ENCODE assay signal across 8 cellular contexts in the genomic region with DNA sequence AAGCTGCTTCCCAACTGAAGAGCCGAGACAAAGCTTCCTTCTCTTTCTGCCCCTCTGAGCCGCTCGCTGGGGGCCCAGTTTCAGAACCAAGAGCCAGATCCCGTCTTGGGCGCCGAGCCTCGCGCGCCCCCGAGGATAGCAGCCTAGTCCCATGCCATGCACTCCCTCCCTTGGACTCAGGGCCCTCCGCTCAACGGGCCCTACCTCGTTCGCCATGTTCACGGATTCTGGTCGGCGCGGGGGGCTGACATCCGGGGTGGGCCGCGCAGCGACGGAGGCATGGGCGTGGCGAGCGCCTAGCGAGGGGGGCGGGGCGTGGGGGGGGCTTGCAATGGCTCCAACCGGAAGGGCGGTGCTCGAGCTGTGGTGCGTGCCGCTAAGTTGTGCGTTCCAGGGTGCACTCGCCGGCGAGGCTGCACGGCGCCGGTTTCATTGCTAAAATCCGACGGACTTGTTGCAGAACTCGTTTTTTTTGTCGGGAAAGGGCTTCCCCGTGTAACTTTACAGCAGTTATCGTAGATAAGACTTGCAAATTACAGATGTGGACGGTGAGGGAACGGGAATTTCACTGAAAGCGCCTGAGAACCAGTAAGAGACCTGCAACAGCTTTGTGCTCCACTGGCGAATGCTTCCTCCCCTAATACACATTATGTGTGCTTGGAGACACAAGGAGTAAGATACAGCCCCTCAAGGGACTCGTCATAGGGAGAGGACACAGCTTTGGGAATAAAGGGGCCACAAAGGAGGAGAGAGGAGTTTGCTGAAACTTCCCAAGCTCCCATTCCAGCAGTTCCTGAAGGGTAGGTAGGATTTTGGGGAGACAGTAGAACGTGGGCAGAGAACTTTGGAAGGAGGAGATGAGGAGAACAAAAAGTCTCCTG. TPM values are rescaled to one million over a fixed set of nuclear protein-coding genes. Genes with fewer than 3 reads are reported as not detected.
DNase-seq lines count a peak whose midpoint lies in the region; TF ChIP-seq lines count a peak whose summit lies in the region.

Gene ADH5, minus strand, starts transcription at position 304 of the 881 bp plus-strand sequence. Its CDS starts 88 bp downstream, at position 216.

- peak within 1 kb of the TSS; percentile 96 for H3K4me3 Mint-ChIP-seq in HFFc6
- H3K4me3 Mint-ChIP-seq in activated naive CD8-positive, alpha-beta T cell, result peak within 1 kb of the TSS; percentile 98
- H3K4me3 Mint-ChIP-seq in glutamatergic neuron (ENCODE audit: unreplicated experiment), result peak within 1 kb of the TSS; percentile 99

- no peaks in the 10 kb centered on the region for H3K9me3 Mint-ChIP-seq in HFFc6
- H3K9me3 Mint-ChIP-seq in activated naive CD8-positive, alpha-beta T cell (ENCODE audit: low read depth), result no peaks in the 10 kb centered on the region
- H3K9me3 Mint-ChIP-seq in glutamatergic neuron (ENCODE audit: unreplicated experiment), result peaks cover 6% of the 10 kb centered on the region

- peak; percentile 70 for DNase-seq in HFFc6
- DNase-seq in NAMALWA (ENCODE audit: low spot score), result peak; percentile 89
- peak; percentile 66 for DNase-seq in SKM-1 treated with dmso at 0.1 percent for 144 hours (lab: John Stamatoyannopoulos, UW; ENCODE audit: unreplicated experiment)
- peak; percentile 93 for DNase-seq in glutamatergic neuron
- DNase-seq in osteoblast (ENCODE audit: insufficient read length, low spot score, missing footprints), result peak; percentile 90
- DNase-seq in testis, result peak; percentile 96

- H3K79me2 ChIP-seq in osteoblast (ENCODE audit: insufficient read depth, low read length), result peaks cover 62% of the 10 kb centered on the region

- H3K4me1 Mint-ChIP-seq in HFFc6 (ENCODE audit: low read depth) (peaks cover 45% of the 10 kb centered on the region), glutamatergic neuron (ENCODE audit: low read depth, unreplicated experiment) (peaks cover 16% of the 10 kb centered on the region)
- H3K4me1 Mint-ChIP-seq in activated naive CD8-positive, alpha-beta T cell (ENCODE audit: low read depth), result peaks cover 48% of the 10 kb centered on the region

- peaks cover 22% of the 10 kb centered on the region for H3K36me3 Mint-ChIP-seq in HFFc6 (ENCODE audit: low read depth)
- peaks cover 6% of the 10 kb centered on the region for H3K36me3 Mint-ChIP-seq in activated naive CD8-positive, alpha-beta T cell
- no peaks in the 10 kb centered on the region for H3K36me3 Mint-ChIP-seq in glutamatergic neuron (ENCODE audit: unreplicated experiment)

- H3K27ac ChIP-seq in osteoblast (ENCODE audit: low read depth, low read length), result peak within 1 kb of the TSS; percentile 86
- H3K27ac ChIP-seq in testis, result peak within 1 kb of the TSS; percentile 92 to 93

- H3K9me3 ChIP-seq in osteoblast (ENCODE audit: low read depth, low read length) (no peaks in the 10 kb centered on the region), testis (no peaks in the 10 kb centered on the region)

- H3K4me1 ChIP-seq in osteoblast (ENCODE audit: insufficient read depth, low read length), result no peaks in the 10 kb centered on the region
- H3K4me1 ChIP-seq in testis, result peaks cover 12% of the 10 kb centered on the region

- H3K27ac Mint-ChIP-seq in HFFc6, result peak within 1 kb of the TSS; percentile 89
- H3K27ac Mint-ChIP-seq in activated naive CD8-positive, alpha-beta T cell, result peak within 1 kb of the TSS; percentile 98
- H3K27ac Mint-ChIP-seq in glutamatergic neuron (ENCODE audit: unreplicated experiment), result peak within 1 kb of the TSS; percentile 99

- H3K27me3 ChIP-seq in osteoblast (ENCODE audit: insufficient read depth, low read length), result no peaks in the 10 kb centered on the region
- H3K27me3 ChIP-seq in testis, result no peaks in the 10 kb centered on the region

- no peak for TF ChIP-seq CTCF in HFFc6 (IDR thresholded peaks at IDR 0.05)
- TF ChIP-seq CTCF in glutamatergic neuron (IDR thresholded peaks at IDR 0.05; ENCODE audit: partially characterized antibody, unreplicated experiment), result no peak
- TF ChIP-seq CTCF in osteoblast (IDR thresholded peaks at IDR 0.05; ENCODE audit: extremely low read depth, low read depth, low read length), result no peak
- no peak for TF ChIP-seq CTCF in testis (IDR thresholded peaks at IDR 0.05)

- WGBS in testis, 2 donors, result 0 to 1% methylated on average over 31 to 43 of the region's 53 CpGs

- peaks cover 3% of the 10 kb centered on the region; the same call in 1 of the 2 replicates for H3K27me3 Mint-ChIP-seq in HFFc6 (ENCODE audit: insufficient read depth)
- H3K27me3 Mint-ChIP-seq in activated naive CD8-positive, alpha-beta T cell, result no peaks in the 10 kb centered on the region
- H3K27me3 Mint-ChIP-seq in glutamatergic neuron (ENCODE audit: unreplicated experiment), result peaks cover 9% of the 10 kb centered on the region

- H3K4me3 ChIP-seq in GM08714 (ENCODE audit: low read length) (peak within 1 kb of the TSS; percentile 98), osteoblast (ENCODE audit: insufficient read depth, low read length) (peak within 1 kb of the TSS; percentile 94), testis (peak within 1 kb of the TSS; percentile 76 to 93)

- TF ChIP-seq POLR2A in testis (IDR thresholded peaks at IDR 0.05), result peak; percentile 41

- H3K36me3 ChIP-seq in osteoblast (ENCODE audit: insufficient read depth, low read length), result peaks cover 19% of the 10 kb centered on the region
- H3K36me3 ChIP-seq in testis (ENCODE audit: low read depth, missing control alignments), result no peaks in the 10 kb centered on the region

- H2AFZ ChIP-seq in osteoblast (ENCODE audit: low read length), result peak within 1 kb of the TSS; percentile 89

- H4K20me1 ChIP-seq in osteoblast (ENCODE audit: insufficient read depth, low read length), result peaks cover 8% of the 10 kb centered on the region

- H3K4me2 ChIP-seq in osteoblast (ENCODE audit: insufficient read depth, low read length), result peak within 1 kb of the TSS; percentile 96

- intact Hi-C loops in testis (cut with DNase I; ENCODE audit: low total_unique reads), result no loop called here

RNA-seq across cellular contexts. Expression of gene ADH5, which starts in this region (rescaled TPM):
- 100 to 1,000 TPM; 193 to 211 (median 205) TPM for total RNA-seq in HFFc6 (2021; fragmentation: NEBNext Ultra II Directional; extraction: Animal tissue kit (Norgen Biotek cat#: 25700))
- total RNA-seq in glutamatergic neuron (ENCODE audit: unreplicated experiment) (201 TPM), osteoblast (265 and 293 TPM in 2 replicates), testis (100 to 1,000 TPM; 111 to 122 TPM)
- 119 TPM for polyA plus RNA-seq in testis (ENCODE audit: insufficient read depth, low read depth, low replicate concordance)

Comparison
In these comparisons a context has a peak if more than half of its experiments do, and no peak if none do; other contexts are left out.
1. Peak in every context shown above with its lines: DNase-seq, H3K4me3 ChIP-seq and H3K27ac ChIP-seq.